Comparison of ENCODE assay signal across 18 cellular contexts in the genomic region with DNA sequence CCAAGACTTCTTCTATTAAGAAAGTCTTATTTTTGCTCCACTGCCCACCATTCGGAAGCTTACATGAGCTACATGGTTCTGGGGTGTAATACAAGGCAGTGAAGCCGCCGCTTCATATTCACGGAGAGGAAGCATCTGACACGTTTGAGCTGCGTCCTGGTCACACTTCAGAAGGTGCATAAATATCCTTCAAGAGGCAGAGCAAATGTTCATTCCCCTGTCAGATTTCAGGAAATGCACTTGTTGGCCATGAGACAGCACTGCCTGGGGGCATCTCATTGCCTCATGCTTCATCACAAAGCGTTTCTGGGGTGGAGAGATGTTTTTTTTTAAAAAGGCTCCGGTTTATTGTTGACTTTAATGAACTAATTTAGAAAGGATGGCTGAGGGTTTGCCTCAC.
DNase-seq lines count a peak whose midpoint lies in the region; ATAC-seq and TF ChIP-seq lines count a peak whose summit lies in the region.
"Had no signal": no experiment of that assay in that cellular context is flagged by ENCODE, and none has a peak within 500 bp of the region (broad histone marks: within the 10 kb centered on the region; RNA-seq: fewer than 3 reads in every experiment).

No MANE protein-coding gene starts in this region.

- no peak for ATAC-seq in SK-N-SH treated with all-trans-retinoic acid at 6 μM for 48 hours
- no peak for ATAC-seq in GM19452 (IDR thresholded peaks at IDR 0.05; ENCODE audit: unreplicated experiment)
- ATAC-seq: activated T-cell treated with anti-CD3 and anti-CD28 coated beads, Interleukin-2, amount 50 U/mL, for 4 hours; effector memory CD8-positive, alpha-beta T cell; sciatic nerve had no signal

- no peak overlapping the region for H3K9ac ChIP-seq in SK-N-SH
- no peak overlapping the region for H3K9ac ChIP-seq in SK-N-MC (ENCODE audit: insufficient read length)

- TF ChIP-seq EP300 in SK-N-SH (IDR thresholded peaks at IDR 0.05; ENCODE audit: borderline replicate concordance in 1 of 2, low read depth in 1 of 2, low read length in 1 of 2), result peak in 1 of 2 experiments; percentile 38; a peak in 1 of 4 replicates

- H2AFZ ChIP-seq in SK-N-SH (ENCODE audit: low read depth), result no peak overlapping the region

- H3K36me3 ChIP-seq in SK-N-SH (replicated peaks in 1 of 2; ENCODE audit: control insufficient read depth in 1 of 2, insufficient read depth in 2 of 2, low read length in 1 of 2) (no peaks in the 10 kb centered on the region), SK-N-MC (ENCODE audit: insufficient read depth, low read length) (no peaks in the 10 kb centered on the region)
- H3K36me3 ChIP-seq: neutrophil, thoracic aorta had no signal

- no peaks in the 10 kb centered on the region for H3F3A ChIP-seq in SK-N-SH (replicated peaks; ENCODE audit: insufficient read depth)

- CTCF ChIA-PET in SK-N-SH (lab: Yijun Ruan, JAX), result no interaction called here

- H3K4me2 ChIP-seq in SK-N-SH, result no peak overlapping the region

- H3K9me2 ChIP-seq in SK-N-SH, result no peaks in the 10 kb centered on the region

- H3K9me3 ChIP-seq in SK-N-SH (no peaks in the 10 kb centered on the region), SK-N-MC (ENCODE audit: low read depth, low read length) (no peaks in the 10 kb centered on the region)
- H3K9me3 ChIP-seq: neutrophil, thoracic aorta had no signal

- H4K20me1 ChIP-seq in SK-N-SH (ENCODE audit: insufficient read depth), result no peaks in the 10 kb centered on the region

- TF ChIP-seq RAD21 in SK-N-SH (IDR thresholded peaks at IDR 0.05; ENCODE audit: low read length), result no peak

- TF ChIP-seq CTCF in SK-N-SH (IDR thresholded peaks at IDR 0.05), result no peak
- no peak for TF ChIP-seq CTCF in type B pancreatic cell (conservative IDR thresholded peaks at IDR 0.05)

- H3K27me3 ChIP-seq in SK-N-SH (ENCODE audit: insufficient read depth), result no peaks in the 10 kb centered on the region
- H3K27me3 ChIP-seq: neutrophil had no signal

- no peaks in the 10 kb centered on the region for H3K36me3 Mint-ChIP-seq in type B pancreatic cell
- H3K36me3 Mint-ChIP-seq: activated naive CD8-positive, alpha-beta T cell treated with anti-CD3 and anti-CD28 coated beads for 36 hours; mesothelial cell of epicardium had no signal

- H3K4me3 Mint-ChIP-seq in type B pancreatic cell, result no peak overlapping the region
- H3K4me3 Mint-ChIP-seq: activated CD4-positive, alpha-beta T cell treated with anti-CD3 and anti-CD28 coated beads, Interleukin-2, amount 10 ng/mL, durations not matched to agents 24 days and 14 days; activated naive CD8-positive, alpha-beta T cell treated with anti-CD3 and anti-CD28 coated beads for 36 hours; activated T-cell treated with anti-CD3 and anti-CD28 coated beads, Interleukin-2, amount 50 U/mL, for 4 hours; effector memory CD8-positive, alpha-beta T cell; mesothelial cell of epicardium had no signal

- no peaks in the 10 kb centered on the region for H3K9me3 Mint-ChIP-seq in type B pancreatic cell
- H3K9me3 Mint-ChIP-seq: activated CD4-positive, alpha-beta T cell treated with anti-CD3 and anti-CD28 coated beads, Interleukin-2, amount 10 ng/mL, durations not matched to agents 24 days and 14 days; activated naive CD8-positive, alpha-beta T cell treated with anti-CD3 and anti-CD28 coated beads for 36 hours; activated T-cell treated with anti-CD3 and anti-CD28 coated beads, Interleukin-2, amount 50 U/mL, for 4 hours; mesothelial cell of epicardium had no signal

- no peaks in the 10 kb centered on the region for H3K79me2 ChIP-seq in SK-N-SH (ENCODE audit: insufficient read depth)

- POLR2A ChIA-PET in SK-N-SH (lab: Yijun Ruan, JAX), result no interaction called here

- H3K27ac Mint-ChIP-seq in type B pancreatic cell, result no peak overlapping the region
- H3K27ac Mint-ChIP-seq: activated CD4-positive, alpha-beta T cell treated with anti-CD3 and anti-CD28 coated beads, Interleukin-2, amount 10 ng/mL, durations not matched to agents 24 days and 14 days; activated naive CD8-positive, alpha-beta T cell treated with anti-CD3 and anti-CD28 coated beads for 36 hours; effector memory CD8-positive, alpha-beta T cell; mesothelial cell of epicardium had no signal

- peak; percentile 23 for DNase-seq in SK-N-SH
- peak; percentile 39 to 68 for DNase-seq in NCI-H2081 (lab: John Stamatoyannopoulos, UW)
- peak; percentile 16 for DNase-seq in SK-N-MC (ENCODE audit: low read depth, low spot score)
- peak; percentile 5 for DNase-seq in retina
- DNase-seq in substantia nigra (lab: John Stamatoyannopoulos, UW), result no peak
- DNase-seq in type B pancreatic cell (ENCODE audit: extremely low spot score, unreplicated experiment), result no peak
- DNase-seq: activated CD4-positive, alpha-beta T cell treated with anti-CD3 and anti-CD28 coated beads, Interleukin-2, amount 10 ng/mL, durations not matched to agents 24 days and 14 days; activated naive CD8-positive, alpha-beta T cell treated with anti-CD3 and anti-CD28 coated beads for 36 hours; activated T-cell treated with anti-CD3 and anti-CD28 coated beads, Interleukin-2, amount 50 U/mL, for 4 hours; effector memory CD8-positive, alpha-beta T cell; stimulated activated CD4-positive, alpha-beta T cell treated with anti-CD3 and anti-CD28 coated beads, Interleukin-2, amount 100 ng/mL, for 48 hours; stimulated activated CD8-positive, alpha-beta memory T cell treated with anti-CD3 and anti-CD28 coated beads, Interleukin-4, amount 100 ng/mL, for 48 hours had no signal

- H3K4me1 Mint-ChIP-seq in type B pancreatic cell (ENCODE audit: unreplicated experiment), result no peaks in the 10 kb centered on the region
- H3K4me1 Mint-ChIP-seq: activated CD4-positive, alpha-beta T cell treated with anti-CD3 and anti-CD28 coated beads, Interleukin-2, amount 10 ng/mL, durations not matched to agents 24 days and 14 days; activated naive CD8-positive, alpha-beta T cell treated with anti-CD3 and anti-CD28 coated beads for 36 hours had no signal

- H3K27ac ChIP-seq in SK-N-SH (ENCODE audit: low read depth in 2 of 2, low read length in 1 of 2), result no peak overlapping the region
- H3K27ac ChIP-seq in SK-N-MC, result no peak overlapping the region
- no peak overlapping the region for H3K27ac ChIP-seq in substantia nigra (ENCODE audit: low read depth, low read length, poor library complexity, severe bottlenecking)
- H3K27ac ChIP-seq: neutrophil, thoracic aorta had no signal

- 67% methylated on average over 8 of the region's 8 CpGs for WGBS in SK-N-SH (ENCODE audit: low lambda C conversion rate)

- H3K4me3 ChIP-seq in SK-N-SH (ENCODE audit: low read depth in 2 of 2, low read length in 1 of 2) (no peak overlapping the region), SK-N-MC (no peak overlapping the region)
- H3K4me3 ChIP-seq: thoracic aorta had no signal

- peaks cover 24% of the 10 kb centered on the region for H3K27me3 Mint-ChIP-seq in type B pancreatic cell
- H3K27me3 Mint-ChIP-seq: activated CD4-positive, alpha-beta T cell treated with anti-CD3 and anti-CD28 coated beads, Interleukin-2, amount 10 ng/mL, durations not matched to agents 24 days and 14 days; activated naive CD8-positive, alpha-beta T cell treated with anti-CD3 and anti-CD28 coated beads for 36 hours; effector memory CD8-positive, alpha-beta T cell had no signal

- H3K4me1 ChIP-seq in SK-N-SH (ENCODE audit: control insufficient read depth in 1 of 2, insufficient read depth in 2 of 2, low read depth in 1 of 2, low read length in 1 of 2), result peaks cover 0 to 4% of the 10 kb centered on the region in 2 experiments; a peak in 2 of 4 replicates

TF ChIP-seq in SK-N-SH, 30 proteins besides CTCF, POLR2A, EP300 and RAD21:
- TF ChIP-seq SIN3A (IDR thresholded peaks at IDR 0.05; ENCODE audit: borderline replicate concordance, low read depth, low read length), result no peak
- TF ChIP-seq FOXM1 (IDR thresholded peaks at IDR 0.05; ENCODE audit: low read depth), result no peak
- no peak for TF ChIP-seq RCOR1 (IDR thresholded peaks at IDR 0.05; ENCODE audit: low read length)
- TF ChIP-seq GABPA (IDR thresholded peaks at IDR 0.05; ENCODE audit: low read depth), result no peak
- TF ChIP-seq CHD2 (IDR thresholded peaks at IDR 0.05; ENCODE audit: low read length, partially characterized antibody), result no peak

TF ChIP-seq in SK-N-SH treated with all-trans-retinoic acid at 6 μM for 48 hours, 23 proteins besides CTCF, POLR2A, EP300 and RAD21:
- TF ChIP-seq CSDC2 (CRISPR knock-in tag; IDR thresholded peaks at IDR 0.05), result no peak
- TF ChIP-seq, protein P1, sequence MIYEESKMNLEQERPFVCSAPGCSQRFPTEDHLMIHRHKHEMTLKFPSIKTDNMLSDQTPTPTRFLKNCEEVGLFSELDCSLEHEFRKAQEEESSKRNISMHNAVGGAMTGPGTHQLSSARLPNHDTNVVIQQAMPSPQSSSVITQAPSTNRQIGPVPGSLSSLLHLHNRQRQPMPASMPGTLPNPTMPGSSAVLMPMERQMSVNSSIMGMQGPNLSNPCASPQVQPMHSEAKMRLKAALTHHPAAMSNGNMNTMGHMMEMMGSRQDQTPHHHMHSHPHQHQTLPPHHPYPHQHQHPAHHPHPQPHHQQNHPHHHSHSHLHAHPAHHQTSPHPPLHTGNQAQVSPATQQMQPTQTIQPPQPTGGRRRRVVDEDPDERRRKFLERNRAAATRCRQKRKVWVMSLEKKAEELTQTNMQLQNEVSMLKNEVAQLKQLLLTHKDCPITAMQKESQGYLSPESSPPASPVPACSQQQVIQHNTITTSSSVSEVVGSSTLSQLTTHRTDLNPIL (CRISPR knock-in tag; IDR thresholded peaks at IDR 0.05; ENCODE audit: low read depth), result no peak
- no peak for TF ChIP-seq OSR1 (CRISPR knock-in tag; IDR thresholded peaks at IDR 0.05)

Comparison
In these comparisons a context has a peak if more than half of its experiments do, and no peak if none do; other contexts are left out.
1. DNase-seq: peak in SK-N-SH (single experiment), NCI-H2081 (2 of 2), SK-N-MC (single experiment) and retina (single experiment); none in substantia nigra (0 of 49) and type B pancreatic cell (single experiment).